ENCODE assay signal across 23 cellular contexts in the genomic region with DNA sequence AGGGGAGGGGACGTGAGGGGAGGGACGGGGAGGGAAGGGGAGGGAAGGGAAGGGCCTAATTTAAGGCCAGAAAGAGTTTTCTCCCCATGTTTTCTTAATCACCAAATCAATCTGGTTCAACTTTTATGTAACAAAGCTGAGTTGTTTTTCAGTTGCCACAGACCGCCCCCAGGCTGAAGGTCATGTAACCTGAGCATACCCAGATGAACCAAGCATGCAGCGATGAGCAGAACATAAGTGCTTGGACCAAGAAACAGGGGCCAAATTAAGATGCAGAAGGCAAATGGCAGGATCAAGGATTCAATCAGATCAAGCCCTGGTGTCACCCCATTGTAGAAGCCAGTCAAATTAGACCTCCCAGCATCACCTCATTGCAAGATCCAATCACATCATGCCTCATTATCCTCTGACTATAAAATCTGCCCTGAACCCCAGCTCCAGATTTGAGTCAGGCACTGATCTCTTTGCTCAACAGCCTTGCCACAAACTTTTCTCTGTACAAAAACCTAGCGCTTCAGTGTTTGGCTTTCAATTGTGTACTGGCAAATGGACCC.
"Had no signal": no experiment of that assay in that cellular context is flagged by ENCODE, and none has a peak within 500 bp of the region (broad histone marks: within the 10 kb centered on the region; RNA-seq: fewer than 3 reads in every experiment).

No MANE protein-coding gene starts in this region.

- H3K27me3 ChIP-seq: left lung had no signal

- H3K4me1 Mint-ChIP-seq: activated CD4-positive, alpha-beta memory T cell treated with anti-CD3 and anti-CD28 coated beads, Interleukin-2, amount 10 ng/mL, durations not matched to agents 7 days and 5 days; activated naive CD8-positive, alpha-beta T cell treated with anti-CD3 and anti-CD28 coated beads, Interleukin-2, amount 10 ng/mL, durations not matched to agents 7 days and 5 days; stimulated activated naive CD8-positive, alpha-beta T cell treated with anti-CD3 and anti-CD28 coated beads, Interleukin-15, amount 100 ng/mL, for 72 hours had no signal

- H3K27me3 Mint-ChIP-seq: type B pancreatic cell had no signal

- H3K27ac ChIP-seq: esophagus squamous epithelium, left lung, prostate gland, skin epidermis, VCaP had no signal

- H3K4me1 ChIP-seq: esophagus squamous epithelium, left lung, prostate gland had no signal

- H3K9me3 ChIP-seq: esophagus squamous epithelium, left lung, prostate gland had no signal

- H3K36me3 ChIP-seq: esophagus squamous epithelium, left lung, prostate gland had no signal

- H3K27ac Mint-ChIP-seq: activated CD4-positive, alpha-beta memory T cell treated with anti-CD3 and anti-CD28 coated beads, Interleukin-2, amount 10 ng/mL, durations not matched to agents 7 days and 5 days; activated naive CD8-positive, alpha-beta T cell treated with anti-CD3 and anti-CD28 coated beads, Interleukin-2, amount 10 ng/mL, durations not matched to agents 7 days and 5 days; activated T-helper 2 cell treated with anti-CD3 and anti-CD28 coated beads, Interferon-gamma antibody, Interleukin-2, Interleukin-4, amounts not matched to agents 10 μg/mL and 5 μg/mL and 100 μg/mL, durations not matched to agents 14 hours and 24 hours and 36 hours; nephron; stimulated activated naive CD8-positive, alpha-beta T cell treated with anti-CD3 and anti-CD28 coated beads, Interleukin-15, amount 100 ng/mL, for 72 hours; type B pancreatic cell had no signal

- H3K4me3 Mint-ChIP-seq: activated CD4-positive, alpha-beta memory T cell treated with anti-CD3 and anti-CD28 coated beads, Interleukin-2, amount 10 ng/mL, durations not matched to agents 7 days and 5 days; activated naive CD8-positive, alpha-beta T cell treated with anti-CD3 and anti-CD28 coated beads, Interleukin-2, amount 10 ng/mL, durations not matched to agents 7 days and 5 days; nephron; stimulated activated naive CD8-positive, alpha-beta T cell treated with anti-CD3 and anti-CD28 coated beads, Interleukin-15, amount 100 ng/mL, for 72 hours; type B pancreatic cell had no signal

- H3K4me3 ChIP-seq: esophagus squamous epithelium, left lung, prostate gland, skin epidermis had no signal

- H3K36me3 Mint-ChIP-seq: activated naive CD8-positive, alpha-beta T cell treated with anti-CD3 and anti-CD28 coated beads, Interleukin-2, amount 10 ng/mL, durations not matched to agents 7 days and 5 days; type B pancreatic cell had no signal

- DNase-seq: activated CD4-positive, alpha-beta memory T cell treated with anti-CD3 and anti-CD28 coated beads, Interleukin-2, amount 10 ng/mL, durations not matched to agents 7 days and 5 days; activated CD4-positive, alpha-beta T cell treated with anti-CD3 and anti-CD28 coated beads for 1 hour; activated naive CD4-positive, alpha-beta T cell treated with Interleukin-2 at 50 U/mL for 16 hours; activated naive CD8-positive, alpha-beta T cell treated with anti-CD3 and anti-CD28 coated beads, Interleukin-2, amount 10 ng/mL, durations not matched to agents 7 days and 5 days; activated T-cell treated with anti-CD3 and anti-CD28 coated beads, Interleukin-2, amount 50 U/mL, for 1 hour; amygdala; dermis blood vessel endothelial cell; effector memory CD4-positive, alpha-beta T cell; esophagus squamous epithelium; foreskin melanocyte; kidney; left lung; midbrain; occipital lobe; right cardiac atrium; stimulated activated naive CD8-positive, alpha-beta T cell treated with anti-CD3 and anti-CD28 coated beads, Interleukin-15, amount 100 ng/mL, for 72 hours; SW 1271 had no signal

- H3K9me3 Mint-ChIP-seq: activated CD4-positive, alpha-beta memory T cell treated with anti-CD3 and anti-CD28 coated beads, Interleukin-2, amount 10 ng/mL, durations not matched to agents 7 days and 5 days; activated T-helper 2 cell treated with anti-CD3 and anti-CD28 coated beads, Interferon-gamma antibody, Interleukin-2, Interleukin-4, amounts not matched to agents 10 μg/mL and 5 μg/mL and 100 μg/mL, durations not matched to agents 14 hours and 24 hours and 36 hours; stimulated activated naive CD8-positive, alpha-beta T cell treated with anti-CD3 and anti-CD28 coated beads, Interleukin-15, amount 100 ng/mL, for 72 hours; type B pancreatic cell had no signal

- ATAC-seq: left lung; right cardiac atrium; stimulated activated naive CD8-positive, alpha-beta T cell treated with anti-CD3 and anti-CD28 coated beads, Interleukin-15, amount 100 ng/mL, for 72 hours had no signal
